In genomic region chr4:81471361-81472248, GRCh38 we compare ENCODE assay signal across 8 cellular contexts. TPM values are rescaled to one million over a fixed set of nuclear protein-coding genes. Genes with fewer than 3 reads are reported as not detected.
DNase-seq lines count a peak whose midpoint lies in the region; ATAC-seq, FAIRE-seq and TF ChIP-seq lines count a peak whose summit lies in the region.

RASGEF1B (minus strand) TSS chr4:81471907; CDS start chr4:81459508, 12,399 bp downstream.

- H3K9me3 ChIP-seq in upper lobe of left lung: no peaks in the 10 kb centered on the region

- H3K36me3 Mint-ChIP-seq in T-helper 1 cell treated with Interleukin-12 subunit alpha and Interleukin-12 subunit beta and Interleukin-4 antibody, amounts not matched to agents 30 μg/mL and 1 μg/mL, for 36 hours (ENCODE audit: low read depth): no peaks in the 10 kb centered on the region
- H3K36me3 Mint-ChIP-seq in progenitor cell of endocrine pancreas (ENCODE audit: insufficient read depth): no peaks in the 10 kb centered on the region

- peak within 1 kb of the TSS; percentile 62 to 90 (median 74) for H3K4me3 ChIP-seq in upper lobe of left lung

- DNase-seq in GM12892 (ENCODE audit: insufficient read length): peak; percentile 80
- peak; percentile 69 for DNase-seq in NCI-H1436 treated with DMSO at 0.1 percent for 48 hours (lab: John Stamatoyannopoulos, UW)
- peak; percentile 48 for DNase-seq in amniotic epithelial cell (ENCODE audit: low read depth)
- peak; percentile 95 for DNase-seq in left ventricle myocardium superior
- peak; percentile 69 for DNase-seq in progenitor cell of endocrine pancreas (ENCODE audit: low spot score, unreplicated experiment)
- DNase-seq in upper lobe of left lung: peak; percentile 95 to 99

- peak within 1 kb of the TSS; percentile 96 for H3K4me3 Mint-ChIP-seq in T-helper 1 cell treated with Interleukin-12 subunit alpha and Interleukin-12 subunit beta and Interleukin-4 antibody, amounts not matched to agents 30 μg/mL and 1 μg/mL, for 36 hours
- H3K4me3 Mint-ChIP-seq in progenitor cell of endocrine pancreas (ENCODE audit: low read depth): peak within 1 kb of the TSS; percentile 82

- WGBS in upper lobe of left lung, 2 donors: 0 to 1% methylated on average over 17 to 73 of the region's 87 CpGs

- H3K9me3 Mint-ChIP-seq in T-helper 1 cell treated with Interleukin-12 subunit alpha and Interleukin-12 subunit beta and Interleukin-4 antibody, amounts not matched to agents 30 μg/mL and 1 μg/mL, for 36 hours: no peaks in the 10 kb centered on the region
- H3K9me3 Mint-ChIP-seq in progenitor cell of endocrine pancreas (ENCODE audit: low read depth): no peaks in the 10 kb centered on the region

- TF ChIP-seq EP300 in upper lobe of left lung (IDR thresholded peaks at IDR 0.05): peak in 1 of 4 donors; percentile 13

- peaks cover 27% of the 10 kb centered on the region for H3K4me1 Mint-ChIP-seq in T-helper 1 cell treated with Interleukin-12 subunit alpha and Interleukin-12 subunit beta and Interleukin-4 antibody, amounts not matched to agents 30 μg/mL and 1 μg/mL, for 36 hours (ENCODE audit: low read depth)
- peaks cover 32% of the 10 kb centered on the region for H3K4me1 Mint-ChIP-seq in progenitor cell of endocrine pancreas (ENCODE audit: low read depth)

- H3K36me3 ChIP-seq in upper lobe of left lung: no peaks in the 10 kb centered on the region

- ATAC-seq in HG02840 (IDR thresholded peaks at IDR 0.05; ENCODE audit: low FRiP score, unreplicated experiment): peak; percentile 94
- ATAC-seq in left ventricle myocardium superior: peak; percentile 99
- peak; percentile 94 to 97 for ATAC-seq in upper lobe of left lung (ENCODE audit: low FRiP score in 2 of 2)

- H3K4me1 ChIP-seq in upper lobe of left lung: peaks cover 18 to 43% (median 33%) of the 10 kb centered on the region in 4 donors

- H3K27ac ChIP-seq in upper lobe of left lung: peak within 1 kb of the TSS; percentile 87 to 96 (median 94)

- TF ChIP-seq CTCF in progenitor cell of endocrine pancreas (IDR thresholded peaks at IDR 0.05; ENCODE audit: unreplicated experiment): no peak
- peak in 1 of 6 experiments; percentile 20 for TF ChIP-seq CTCF in upper lobe of left lung (IDR thresholded peaks at IDR 0.05)

- H3K27ac Mint-ChIP-seq in T-helper 1 cell treated with Interleukin-12 subunit alpha and Interleukin-12 subunit beta and Interleukin-4 antibody, amounts not matched to agents 30 μg/mL and 1 μg/mL, for 36 hours: peak within 1 kb of the TSS; percentile 81
- H3K27ac Mint-ChIP-seq in progenitor cell of endocrine pancreas: peak within 1 kb of the TSS; percentile 97

- TF ChIP-seq POLR2A in GM12892 (IDR thresholded peaks at IDR 0.05; ENCODE audit: low read depth, low read length) (no peak), upper lobe of left lung (IDR thresholded peaks at IDR 0.05) (peak; percentile 24 to 97 (median 86))

- no peaks in the 10 kb centered on the region for H3K27me3 ChIP-seq in upper lobe of left lung

- intact Hi-C loops in left ventricle myocardium superior (cut with micrococcal nuclease): no loop called here

- H3K27me3 Mint-ChIP-seq in T-helper 1 cell treated with Interleukin-12 subunit alpha and Interleukin-12 subunit beta and Interleukin-4 antibody, amounts not matched to agents 30 μg/mL and 1 μg/mL, for 36 hours (ENCODE audit: low read depth): peaks cover 25% of the 10 kb centered on the region
- no peaks in the 10 kb centered on the region for H3K27me3 Mint-ChIP-seq in progenitor cell of endocrine pancreas

- peak; percentile 84 for FAIRE-seq in GM12892 (lab: Jason Lieb, UNC)

RNA-seq across cellular contexts. Expression of gene RASGEF1B, which starts in this region (rescaled TPM):
- not detected for polyA plus RNA-seq in GM12892 (2012; ENCODE audit: missing spikeins)
- total RNA-seq in left ventricle myocardium superior: 2.1 TPM
- total RNA-seq in progenitor cell of endocrine pancreas: 10.2 and 12.0 TPM in 2 replicates
- total RNA-seq in upper lobe of left lung: 10 to 100 TPM; 45.7 to 81.2 (median 71.4) TPM

Comparison
In these comparisons a context has a peak if more than half of its experiments do, and no peak if none do; other contexts are left out.
1. Peak in every context shown above with its lines: DNase-seq, ATAC-seq, H3K4me3 ChIP-seq and H3K27ac ChIP-seq.